22 cellular contexts compared by ENCODE assay signal in the genomic region with DNA sequence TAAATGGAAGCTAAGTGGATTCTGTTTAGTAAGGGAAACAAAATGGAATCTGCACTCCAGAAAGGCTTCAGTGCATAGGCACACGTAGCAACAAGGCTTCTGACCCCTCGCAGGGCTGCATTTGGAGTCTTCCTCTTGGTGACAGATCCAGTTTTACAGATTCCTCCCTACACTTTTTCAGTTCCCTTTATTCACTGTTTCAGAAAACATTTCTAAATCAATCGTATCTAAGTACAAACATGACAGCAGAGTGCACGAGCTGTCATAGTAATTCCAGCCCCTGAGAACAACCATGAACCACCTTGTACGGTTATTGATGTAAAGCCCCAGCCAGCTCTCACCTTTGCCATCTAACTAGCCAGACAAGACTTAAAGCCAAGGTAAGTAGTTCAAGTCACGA.
"Had no signal": no experiment of that assay in that cellular context is flagged by ENCODE, and none has a peak within 500 bp of the region (broad histone marks: within the 10 kb centered on the region; RNA-seq: fewer than 3 reads in every experiment).

No MANE protein-coding gene starts in this region.

- H3K4me1 ChIP-seq: colonic mucosa, lower lobe of right lung, prostate gland had no signal

- DNase-seq: activated B cell treated with CpG ODN at 0.5 μM for 24 hours; activated CD4-positive, alpha-beta T cell treated with anti-CD3 and anti-CD28 coated beads for 4 hours; activated CD4-positive, alpha-beta T cell treated with anti-CD3 and anti-CD28 coated beads, Interleukin-2, amount 50 U/mL, for 48 hours; activated CD8-positive, alpha-beta memory T cell treated with anti-CD3 and anti-CD28 coated beads, Interleukin-2, amount 50 U/mL, for 48 hours; activated naive CD4-positive, alpha-beta T cell treated with Interleukin-2 at 50 U/mL for 16 hours; activated naive CD8-positive, alpha-beta T cell treated with anti-CD3 and anti-CD28 coated beads for 36 hours; activated T-cell treated with anti-CD3 and anti-CD28 coated beads, Interleukin-2, amount 50 U/mL, for 48 hours; colonic mucosa; dorsolateral prefrontal cortex; effector memory CD8-positive, alpha-beta T cell; foreskin fibroblast; lower lobe of right lung; naive B cell; spleen; stimulated activated CD4-positive, alpha-beta T cell treated with anti-CD3 and anti-CD28 coated beads, Interleukin-4, amount 100 ng/mL, for 24 hours; stimulated activated naive CD8-positive, alpha-beta T cell treated with anti-CD3 and anti-CD28 coated beads, Interleukin-15, Interleukin-2, amounts not matched to agents 100 U/mL and 50 U/mL, for 24 hours; T-helper 17 cell; upper lobe of right lung had no signal

- FAIRE-seq: astrocyte, endothelial cell of umbilical vein had no signal

- H3K36me3 ChIP-seq: colonic mucosa, lower lobe of right lung, prostate gland, spleen, upper lobe of right lung had no signal

- H3K4me3 ChIP-seq: colonic mucosa, dorsolateral prefrontal cortex, lower lobe of right lung, prostate gland, spleen, upper lobe of right lung had no signal

- ATAC-seq: effector memory CD8-positive, alpha-beta T cell; left lobe of liver; stimulated activated naive CD8-positive, alpha-beta T cell treated with anti-CD3 and anti-CD28 coated beads, Interleukin-15, Interleukin-2, amounts not matched to agents 100 U/mL and 50 U/mL, for 24 hours; T-helper 17 cell; upper lobe of right lung had no signal

- H3K27ac ChIP-seq: colonic mucosa, dorsolateral prefrontal cortex, lower lobe of right lung, prostate gland, spleen, upper lobe of right lung had no signal

- H3K27me3 ChIP-seq: colonic mucosa, dorsolateral prefrontal cortex, spleen, upper lobe of right lung had no signal

- H3K9me3 ChIP-seq: colonic mucosa, lower lobe of right lung, prostate gland, spleen, upper lobe of right lung had no signal
